In the genomic region with DNA sequence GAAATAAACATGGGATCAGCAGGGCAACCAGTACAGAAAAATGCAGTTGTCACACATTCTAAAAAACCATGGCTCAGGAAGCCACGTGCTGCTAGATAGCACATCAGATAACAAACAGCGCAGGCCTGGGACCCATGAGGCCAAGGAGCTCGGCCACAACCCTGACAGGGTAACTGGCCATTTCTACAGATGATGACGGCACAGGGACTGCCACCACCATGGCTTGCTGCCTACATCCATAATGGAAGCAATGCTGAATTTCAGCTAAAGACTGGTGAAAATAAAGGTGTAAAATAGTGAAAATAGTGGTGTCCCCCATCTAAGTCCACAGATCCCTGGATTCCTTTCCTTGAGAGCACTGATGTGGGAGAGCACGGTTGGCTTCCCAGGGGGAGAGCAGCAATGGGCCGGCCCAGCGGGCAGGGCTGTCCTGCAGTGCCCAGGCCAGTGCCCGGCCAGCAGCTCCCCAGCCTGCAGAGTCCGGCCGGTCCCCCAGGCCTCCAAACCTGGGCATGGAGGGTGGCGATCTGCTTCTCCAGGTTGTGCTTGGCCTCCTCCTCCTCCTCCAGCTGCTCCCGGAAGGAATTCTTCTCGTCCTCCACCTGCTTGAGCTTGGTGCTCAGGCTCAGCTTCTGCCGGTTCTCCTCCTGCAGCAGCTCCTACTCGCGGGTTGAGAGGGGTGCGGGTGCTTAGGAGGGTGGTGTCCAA, we compare ENCODE assay signal across 17 cellular contexts. TPM values are rescaled to one million over a fixed set of nuclear protein-coding genes. Genes with fewer than 3 reads are reported as not detected.
A peak's percentile ranks its signal among the peaks of the same experiment; 100 is the strongest.
DNase-seq lines count a peak whose midpoint lies in the region; ATAC-seq, FAIRE-seq and TF ChIP-seq lines count a peak whose summit lies in the region.
"Had no signal": no experiment of that assay in that cellular context is flagged by ENCODE, and none has a peak within 500 bp of the region (broad histone marks: within the 10 kb centered on the region; RNA-seq: fewer than 3 reads in every experiment).

No MANE protein-coding gene starts in this region.

- H3K27ac ChIP-seq in HepG2 (ENCODE audit: extremely low read length, insufficient read depth, low read length), result no peak overlapping the region
- H3K27ac ChIP-seq: coronary artery, foreskin keratinocyte had no signal

- no peak overlapping the region for H3K4me2 ChIP-seq in HepG2 (ENCODE audit: low read depth, low read length)

- no peak overlapping the region for H3K4me3 Mint-ChIP-seq in activated T-helper 17 cell treated with anti-CD3 and anti-CD28 coated beads, Interleukin-2, amount 50 U/mL, for 72 hours

- no peak for TF ChIP-seq EP300 in HepG2 (IDR thresholded peaks at IDR 0.05; ENCODE audit: low read depth in 2 of 2, low read length in 2 of 2)
- no peak for TF ChIP-seq EP300 in HepG2 (CRISPR knock-in tag; IDR thresholded peaks at IDR 0.05; ENCODE audit: borderline replicate concordance)

- H3K27me3 Mint-ChIP-seq in activated T-helper 17 cell treated with anti-CD3 and anti-CD28 coated beads, Interleukin-2, amount 50 U/mL, for 72 hours, result no peaks in the 10 kb centered on the region

- no peaks in the 10 kb centered on the region for H3K4me1 ChIP-seq in HepG2 (ENCODE audit: insufficient read depth, low read length)
- H3K4me1 ChIP-seq: foreskin keratinocyte had no signal

- intact Hi-C loops in left cardiac atrium (cut with DNase I), result no loop called here
- intact Hi-C loops in Right ventricle myocardium inferior (cut with DNase I), result no loop called here
- intact Hi-C loops in HepG2 (cut with micrococcal nuclease; ENCODE audit: unreplicated experiment), result no loop called here

- CTCF ChIA-PET in HepG2 (lab: Yijun Ruan, JAX; ENCODE audit: low intra/inter-chr PET ratio, low total read pairs), result no interaction called here

- H3K27me3 ChIP-seq in HepG2 (ENCODE audit: control insufficient read depth in 1 of 2, insufficient read depth in 2 of 2, low read length in 2 of 2), result no peaks in the 10 kb centered on the region
- H3K27me3 ChIP-seq: foreskin keratinocyte had no signal

- ATAC-seq in left cardiac atrium (peak in 1 of 2 donors; percentile 1), Right ventricle myocardium inferior (no peak), HepG2 (no peak), HG02973 (IDR thresholded peaks at IDR 0.05; ENCODE audit: unreplicated experiment) (no peak)
- no peak for ATAC-seq in activated T-helper 17 cell treated with anti-CD3 and anti-CD28 coated beads, Interleukin-2, amount 50 U/mL, for 72 hours (replicated peaks)
- ATAC-seq: foreskin keratinocyte had no signal

- H3K36me3 ChIP-seq in HepG2 (replicated peaks in 1 of 2; ENCODE audit: control insufficient read depth in 1 of 2, insufficient read depth in 2 of 2, low read length in 2 of 2), result peaks cover 70 to 85% of the 10 kb centered on the region in 2 experiments

- peaks cover 18% of the 10 kb centered on the region for H3K4me1 Mint-ChIP-seq in activated T-helper 17 cell treated with anti-CD3 and anti-CD28 coated beads, Interleukin-2, amount 50 U/mL, for 72 hours

- H3K9ac ChIP-seq in HepG2 (ENCODE audit: insufficient read depth, low read depth, low read length), result no peak overlapping the region

- H3K9me3 Mint-ChIP-seq in activated T-helper 17 cell treated with anti-CD3 and anti-CD28 coated beads, Interleukin-2, amount 50 U/mL, for 72 hours, result no peaks in the 10 kb centered on the region
- H3K9me3 Mint-ChIP-seq: activated T-helper 2 cell treated with anti-CD3 and anti-CD28 coated beads, Interferon-gamma antibody, Interleukin-2, Interleukin-4, amounts not matched to agents 10 μg/mL and 5 μg/mL and 100 μg/mL, durations not matched to agents 14 hours and 24 hours and 36 hours had no signal

- no peak for FAIRE-seq in HepG2 (lab: Jason Lieb, UNC)

- WGBS in HepG2 (ENCODE audit: low lambda C conversion rate), result 95% methylated on average over 14 of the region's 17 CpGs

- H3K4me3 ChIP-seq in HepG2 (replicated peaks in 1 of 3; ENCODE audit: insufficient read depth in 1 of 3, low read depth in 2 of 3, low read length in 3 of 3), result no peak overlapping the region
- H3K4me3 ChIP-seq: coronary artery had no signal

- no peak for TF ChIP-seq RAD21 in HepG2 (CRISPR knock-in tag; IDR thresholded peaks at IDR 0.05)

- H2AFZ ChIP-seq in HepG2 (ENCODE audit: low read length), result no peak overlapping the region

- peaks cover 96% of the 10 kb centered on the region for H3K36me3 Mint-ChIP-seq in activated T-helper 17 cell treated with anti-CD3 and anti-CD28 coated beads, Interleukin-2, amount 50 U/mL, for 72 hours (ENCODE audit: low read depth)

- H3K9me3 ChIP-seq in HepG2 (ENCODE audit: low read length), result no peaks in the 10 kb centered on the region

- TF ChIP-seq CTCF in HepG2 (CRISPR knock-in tag; IDR thresholded peaks at IDR 0.05), result no peak

- peak overlapping the region; percentile 54 for H3K27ac Mint-ChIP-seq in activated T-helper 17 cell treated with anti-CD3 and anti-CD28 coated beads, Interleukin-2, amount 50 U/mL, for 72 hours
- H3K27ac Mint-ChIP-seq: activated T-helper 2 cell treated with anti-CD3 and anti-CD28 coated beads, Interferon-gamma antibody, Interleukin-2, Interleukin-4, amounts not matched to agents 10 μg/mL and 5 μg/mL and 100 μg/mL, durations not matched to agents 14 hours and 24 hours and 36 hours had no signal

- in situ Hi-C loops in HepG2 (cut with HindIII; ENCODE audit: extremely low pct_ligation_motif_present, low pct_unique_long_range_greater_than_20kb), result no loop called here

- POLR2A ChIA-PET in HepG2 (lab: Yijun Ruan, JAX), result no interaction called here

- DNase-seq in left cardiac atrium (peak; percentile 17), Right ventricle myocardium inferior (ENCODE audit: missing footprints) (no peak), HepG2 (ENCODE audit: low spot score) (no peak), NCI-H1436 (lab: John Stamatoyannopoulos, UW) (no peak), NCI-H1436 treated with DMSO at 0.1 percent for 48 hours (lab: John Stamatoyannopoulos, UW) (no peak)
- DNase-seq: activated CD4-positive, alpha-beta T cell treated with anti-CD3 and anti-CD28 coated beads, Interleukin-2, amount 50 U/mL, for 48 hours; EL; foreskin keratinocyte; KG1; MV-4-11; NCI-H2081; NCI-H446 treated with DMSO at 0.1 percent for 48 hours; stimulated activated CD4-positive, alpha-beta T cell treated with anti-CD3 and anti-CD28 coated beads, Interleukin-2, amount 100 ng/mL, for 48 hours had no signal

- no peaks in the 10 kb centered on the region for H3K79me2 ChIP-seq in HepG2 (ENCODE audit: insufficient read depth, low read length)

- no peak for TF ChIP-seq POLR2A in HepG2 (IDR thresholded peaks at IDR 0.05; ENCODE audit: insufficient read depth in 1 of 2, low read depth in 2 of 2, low read length in 2 of 2)

- BruUV-seq in HepG2 (replicated peaks; lab: Mats Ljungman, UMichigan), result no TSS peak

- H4K20me1 ChIP-seq in HepG2 (ENCODE audit: insufficient read depth, low read length), result no peaks in the 10 kb centered on the region

RNA-seq across cellular contexts. Expression of a gene that starts 40.0 kb away (rescaled TPM):
- 10 to 100 TPM; 26.5 to 40.7 TPM for total RNA-seq in left cardiac atrium
- total RNA-seq in Right ventricle myocardium inferior, result 22.1 TPM
- total RNA-seq in activated T-helper 17 cell treated with anti-CD3 and anti-CD28 coated beads, Interleukin-2, amount 50 U/mL, for 72 hours, result 10 to 100 TPM; 52.8 to 89.4 TPM
- 11.2 and 20.3 TPM in 2 replicates for total RNA-seq in HepG2 (2016; rRNA removed; fragmentation: Illumina TruSeq; extraction: Trizol)
- total RNA-seq in HepG2 (2016; cell fraction: cytosol; rRNA removed; fragmentation: Illumina TruSeq; extraction: Trizol; ENCODE audit: low read depth), result 2.3 and 2.8 TPM in 2 replicates
- total RNA-seq in HepG2 (2016; cell fraction: insoluble cytoplasmic fraction; rRNA removed; fragmentation: Illumina TruSeq; extraction: Trizol), result 10.1 and 20.9 TPM in 2 replicates
- 3.2 and 3.4 TPM in 2 replicates for total RNA-seq in HepG2 (2016; cell fraction: membrane; rRNA removed; fragmentation: Illumina TruSeq; extraction: Trizol)
- 19.4 and 20.3 TPM in 2 replicates for total RNA-seq in HepG2 (2016; cell fraction: nucleus; rRNA removed; fragmentation: Illumina TruSeq; extraction: Trizol)
- 75.0 and 124 TPM in 2 replicates for polyA plus RNA-seq in HepG2 (2011; rRNA removed)
- 57.2 and 84.6 TPM in 2 replicates for polyA plus RNA-seq in HepG2 (2011; cell fraction: cytosol; rRNA removed)
- 110 and 144 TPM in 2 replicates for polyA plus RNA-seq in HepG2 (2011; cell fraction: nucleus; rRNA removed)
- 126 and 159 TPM in 2 replicates for polyA plus RNA-seq in HepG2 (2012)
- 2.5 and 2.9 TPM in 2 replicates for polyA plus RNA-seq in HepG2 (2016; cell fraction: cytosol; fragmentation: Illumina TruSeq; extraction: Trizol; ENCODE audit: low read depth)
- polyA plus RNA-seq in HepG2 (2016; cell fraction: insoluble cytoplasmic fraction; fragmentation: Illumina TruSeq; extraction: Trizol; ENCODE audit: low read depth), result 12.0 and 13.0 TPM in 2 replicates
- polyA plus RNA-seq in HepG2 (2016; cell fraction: membrane; fragmentation: Illumina TruSeq; extraction: Trizol; ENCODE audit: low read depth), result 3.3 and 3.8 TPM in 2 replicates
- polyA plus RNA-seq in HepG2 (2016; cell fraction: nucleus; fragmentation: Illumina TruSeq; extraction: Trizol; ENCODE audit: insufficient read depth, low read depth), result 37.3 and 42.3 TPM in 2 replicates
- 2.0 and 61.9 TPM in 2 replicates for polyA minus RNA-seq in HepG2 (2011; rRNA and poly(A)+ RNA removed; ENCODE audit: low replicate concordance)
- polyA minus RNA-seq in HepG2 (2011; cell fraction: cytosol; rRNA and poly(A)+ RNA removed), result 61.5 and 88.3 TPM in 2 replicates
- polyA minus RNA-seq in HepG2 (2011; cell fraction: nucleus; rRNA and poly(A)+ RNA removed), result 34.2 and 54.7 TPM in 2 replicates

RNA-seq across cellular contexts. Expression of a gene that starts 53.6 kb away (rescaled TPM):
- total RNA-seq in left cardiac atrium (10 to 100 TPM; 43.8 to 43.9 TPM), Right ventricle myocardium inferior (67.0 TPM), HepG2 (2016; rRNA removed; fragmentation: Illumina TruSeq; extraction: Trizol) (28.7 and 34.3 TPM in 2 replicates)
- total RNA-seq in activated T-helper 17 cell treated with anti-CD3 and anti-CD28 coated beads, Interleukin-2, amount 50 U/mL, for 72 hours, result 100 to 1,000 TPM; 105 to 116 TPM
- total RNA-seq in HepG2 (2016; cell fraction: cytosol; rRNA removed; fragmentation: Illumina TruSeq; extraction: Trizol; ENCODE audit: low read depth), result 2.5 and 3.6 TPM in 2 replicates
- total RNA-seq in HepG2 (2016; cell fraction: insoluble cytoplasmic fraction; rRNA removed; fragmentation: Illumina TruSeq; extraction: Trizol), result 27.0 and 29.3 TPM in 2 replicates
- total RNA-seq in HepG2 (2016; cell fraction: membrane; rRNA removed; fragmentation: Illumina TruSeq; extraction: Trizol), result 8.2 and 9.0 TPM in 2 replicates
- total RNA-seq in HepG2 (2016; cell fraction: nucleus; rRNA removed; fragmentation: Illumina TruSeq; extraction: Trizol), result 16.8 and 21.4 TPM in 2 replicates
- 51.2 and 94.4 TPM in 2 replicates for polyA plus RNA-seq in HepG2 (2011; rRNA removed)
- 53.4 and 72.6 TPM in 2 replicates for polyA plus RNA-seq in HepG2 (2011; cell fraction: cytosol; rRNA removed)
- 195 and 245 TPM in 2 replicates for polyA plus RNA-seq in HepG2 (2011; cell fraction: nucleus; rRNA removed)
- 58.3 and 88.7 TPM in 2 replicates for polyA plus RNA-seq in HepG2 (2012)
- 1.8 TPM in 2 replicates for polyA plus RNA-seq in HepG2 (2016; cell fraction: cytosol; fragmentation: Illumina TruSeq; extraction: Trizol; ENCODE audit: low read depth)
- polyA plus RNA-seq in HepG2 (2016; cell fraction: insoluble cytoplasmic fraction; fragmentation: Illumina TruSeq; extraction: Trizol; ENCODE audit: low read depth), result 20.2 and 26.3 TPM in 2 replicates
- polyA plus RNA-seq in HepG2 (2016; cell fraction: membrane; fragmentation: Illumina TruSeq; extraction: Trizol; ENCODE audit: low read depth), result 4.4 and 5.1 TPM in 2 replicates
- 31.6 and 34.2 TPM in 2 replicates for polyA plus RNA-seq in HepG2 (2016; cell fraction: nucleus; fragmentation: Illumina TruSeq; extraction: Trizol; ENCODE audit: insufficient read depth, low read depth)
- polyA minus RNA-seq in HepG2 (2011; rRNA and poly(A)+ RNA removed; ENCODE audit: low replicate concordance), result 34.5 and 120 TPM in 2 replicates
- 39.4 and 67.2 TPM in 2 replicates for polyA minus RNA-seq in HepG2 (2011; cell fraction: cytosol; rRNA and poly(A)+ RNA removed)
- polyA minus RNA-seq in HepG2 (2011; cell fraction: nucleus; rRNA and poly(A)+ RNA removed), result 44.7 and 77.3 TPM in 2 replicates
